Comparison of ENCODE assay signal across 21 cellular contexts in genomic region chr12:74293689-74294131, GRCh38.
A peak's percentile ranks its signal among the peaks of the same experiment; 100 is the strongest.
DNase-seq lines count a peak whose midpoint lies in the region; ATAC-seq, FAIRE-seq and TF ChIP-seq lines count a peak whose summit lies in the region.
"Had no signal": no experiment of that assay in that cellular context is flagged by ENCODE, and none has a peak within 500 bp of the region (broad histone marks: within the 10 kb centered on the region; RNA-seq: fewer than 3 reads in every experiment).

No MANE protein-coding gene starts in this region.

- no peaks in the 10 kb centered on the region for H3K9me1 ChIP-seq in K562 (ENCODE audit: control insufficient read depth, insufficient read depth, low read length)

- TF ChIP-seq POLR2A in H54 (IDR thresholded peaks at IDR 0.05; ENCODE audit: low read depth, low read length) (no peak), K562 (conservative IDR thresholded peaks at IDR 0.05) (no peak), GM12892 (IDR thresholded peaks at IDR 0.05; ENCODE audit: low read depth, low read length) (no peak)

- intact Hi-C loops in K562 (cut with micrococcal nuclease): loop anchor here (2.0 to 5.0 kb wide), 2 partner anchors 123 to 249 kb away; no protein-coding TSS in a partner anchor

- no peaks in the 10 kb centered on the region for H3K9me3 Mint-ChIP-seq in activated naive CD8-positive, alpha-beta T cell treated with anti-CD3 and anti-CD28 coated beads for 36 hours

- no peaks in the 10 kb centered on the region for H3K79me1 ChIP-seq in neuronal stem cell (ENCODE audit: low read depth, low read length)

- H3K27ac Mint-ChIP-seq in activated naive CD8-positive, alpha-beta T cell treated with anti-CD3 and anti-CD28 coated beads for 36 hours: no peak overlapping the region
- H3K27ac Mint-ChIP-seq: CD4-positive, CD25-positive, alpha-beta regulatory T cell had no signal

- no peak overlapping the region for H4K91ac ChIP-seq in neuronal stem cell (ENCODE audit: low read depth, low read length, poor library complexity)

- H3K14ac ChIP-seq in neuronal stem cell (ENCODE audit: low read length): no peak overlapping the region

- ATAC-seq in K562: peak; percentile 21
- ATAC-seq in GM18520 (IDR thresholded peaks at IDR 0.05; ENCODE audit: unreplicated experiment): no peak

- H3K4me2 ChIP-seq in K562 (ENCODE audit: insufficient read depth, low read length) (peak overlapping the region; percentile 81), neuronal stem cell (ENCODE audit: insufficient read depth, low read length, poor library complexity, severe bottlenecking) (no peak overlapping the region)

- H3K9me3 ChIP-seq in K562 (replicated peaks; ENCODE audit: control insufficient read depth, insufficient read depth, low read depth, low read length): no peaks in the 10 kb centered on the region
- H3K9me3 ChIP-seq in neuronal stem cell (replicated peaks in 1 of 2; ENCODE audit: control insufficient read depth in 2 of 2, insufficient read depth in 1 of 2, low read depth in 1 of 2, low read length in 2 of 2): peaks cover 0 to 1% of the 10 kb centered on the region in 2 donors
- H3K9me3 ChIP-seq: HAP-1 had no signal

- FAIRE-seq in H54 (lab: Jason Lieb, UNC) (peak; percentile 76), K562 (lab: Jason Lieb, UNC) (no peak), GM12892 (lab: Jason Lieb, UNC) (no peak)
- FAIRE-seq: GM12891 had no signal

- H3K36me3 ChIP-seq in K562 (ENCODE audit: control insufficient read depth, insufficient read depth, low read length) (peaks cover 5% of the 10 kb centered on the region; the same call in 1 of the 3 replicates), neuronal stem cell (replicated peaks in 1 of 2; ENCODE audit: control insufficient read depth in 2 of 2, insufficient read depth in 2 of 2, low read length in 2 of 2) (no peaks in the 10 kb centered on the region)
- H3K36me3 ChIP-seq: HAP-1 had no signal

- no peaks in the 10 kb centered on the region for H4K20me1 ChIP-seq in K562 (replicated peaks; ENCODE audit: control insufficient read depth, insufficient read depth, low read length)

- POLR2A ChIA-PET in K562 (lab: Yijun Ruan, JAX): interaction anchor here (0.6 to 2.4 kb wide), 6 partner anchors 8 to 123 kb away, joined by 3 to 8 read pairs (median 4); no protein-coding TSS in a partner anchor

- peak overlapping the region; percentile 72 for H3K18ac ChIP-seq in neuronal stem cell (ENCODE audit: low read length)

- H3K4me1 Mint-ChIP-seq in activated naive CD8-positive, alpha-beta T cell treated with anti-CD3 and anti-CD28 coated beads for 36 hours: no peaks in the 10 kb centered on the region
- H3K4me1 Mint-ChIP-seq: CD4-positive, CD25-positive, alpha-beta regulatory T cell had no signal

- H2BK5ac ChIP-seq in neuronal stem cell (ENCODE audit: low read length): no peak overlapping the region

- H2AFZ ChIP-seq in K562 (ENCODE audit: low read depth, low read length) (peak overlapping the region; percentile 96), neuronal stem cell (ENCODE audit: low read length) (peak overlapping the region; percentile 29)

- H2BK15ac ChIP-seq in neuronal stem cell (ENCODE audit: low read length): no peak overlapping the region

- no peaks in the 10 kb centered on the region for H3K27me3 Mint-ChIP-seq in activated naive CD8-positive, alpha-beta T cell treated with anti-CD3 and anti-CD28 coated beads for 36 hours
- H3K27me3 Mint-ChIP-seq: CD4-positive, CD25-positive, alpha-beta regulatory T cell had no signal

- CTCF ChIA-PET in K562 (lab: Yijun Ruan, JAX; ENCODE audit: low intra/inter-chr PET ratio): no interaction called here

- TF ChIP-seq EP300 in K562 (IDR thresholded peaks at IDR 0.05; ENCODE audit: low read length): no peak

- no peak for TF ChIP-seq RAD21 in K562 (CRISPR knock-in tag; conservative IDR thresholded peaks at IDR 0.05 in 1 of 2, IDR thresholded peaks at IDR 0.05 in 1 of 2)

- no peak overlapping the region for H3K4me3 Mint-ChIP-seq in activated naive CD8-positive, alpha-beta T cell treated with anti-CD3 and anti-CD28 coated beads for 36 hours
- H3K4me3 Mint-ChIP-seq: CD4-positive, CD25-positive, alpha-beta regulatory T cell had no signal

- H2BK120ac ChIP-seq in neuronal stem cell (ENCODE audit: low read depth, low read length): no peak overlapping the region

- H3K27ac ChIP-seq in K562 (ENCODE audit: extremely low read depth, low read depth, low read length): peak overlapping the region; percentile 95
- H3K27ac ChIP-seq in neuronal stem cell (replicated peaks; ENCODE audit: low read length): no peak overlapping the region

- H3K4me1 ChIP-seq in K562 (replicated peaks in 1 of 2; ENCODE audit: control insufficient read depth in 2 of 2, insufficient read depth in 2 of 2, low read length in 2 of 2) (peaks cover 6 to 23% of the 10 kb centered on the region in 2 experiments; a peak in 4 of 5 replicates), neuronal stem cell (ENCODE audit: control insufficient read depth in 2 of 2, insufficient read depth in 1 of 2, low read depth in 1 of 2, low read length in 2 of 2) (no peaks in the 10 kb centered on the region)
- H3K4me1 ChIP-seq: HAP-1 had no signal

- no TSS peak for BruUV-seq in K562 (replicated peaks; lab: Mats Ljungman, UMichigan)

- peak overlapping the region; percentile 75 for H3K4me3 ChIP-seq in K562
- H3K4me3 ChIP-seq in neuronal stem cell (ENCODE audit: low read length in 2 of 2): no peak overlapping the region
- H3K4me3 ChIP-seq: HAP-1 had no signal

- peak overlapping the region; percentile 86 to 90 for H3K9ac ChIP-seq in K562 (ENCODE audit: insufficient read depth in 1 of 2, low read depth in 2 of 2, low read length in 2 of 2)
- no peak overlapping the region for H3K9ac ChIP-seq in neuronal stem cell (ENCODE audit: low read depth, low read length, poor library complexity)

- in situ Hi-C loops in K562 (cut with MboI): no loop called here

- H3K23ac ChIP-seq in neuronal stem cell (ENCODE audit: low read depth, low read length, poor library complexity): no peak overlapping the region

- peaks cover 44% of the 10 kb centered on the region for H3K79me2 ChIP-seq in K562 (ENCODE audit: control insufficient read depth, insufficient read depth, low read length)

- no peak overlapping the region for H3K4ac ChIP-seq in neuronal stem cell (ENCODE audit: low read length)

- no peaks in the 10 kb centered on the region for H3K36me3 Mint-ChIP-seq in activated naive CD8-positive, alpha-beta T cell treated with anti-CD3 and anti-CD28 coated beads for 36 hours
- H3K36me3 Mint-ChIP-seq: CD4-positive, CD25-positive, alpha-beta regulatory T cell had no signal

- no peaks in the 10 kb centered on the region for H3K27me3 ChIP-seq in K562 (ENCODE audit: control insufficient read depth in 2 of 2, insufficient read depth in 2 of 2, low read length in 2 of 2)
- no peaks in the 10 kb centered on the region for H3K27me3 ChIP-seq in neuronal stem cell (ENCODE audit: control insufficient read depth in 3 of 3, insufficient read depth in 3 of 3, low read depth in 1 of 3, low read length in 3 of 3)

- no peak overlapping the region for H2BK12ac ChIP-seq in neuronal stem cell (ENCODE audit: low read length)

- H2AK5ac ChIP-seq in neuronal stem cell (ENCODE audit: low read depth, low read length): no peak overlapping the region

- H4K8ac ChIP-seq in neuronal stem cell (ENCODE audit: low read depth, low read length): no peak overlapping the region

- WGBS in K562 (ENCODE audit: insufficient coverage, low coverage, missing lambda C conversion rate): 12% methylated on average over 13 of the region's 15 CpGs
- WGBS in neuronal stem cell (ENCODE audit: extremely low coverage in 2 of 2, insufficient read length in 2 of 2, insufficient replicate concordance in 1 of 2), 2 donors: no CpG with 5 or more reads among the region's 15 CpGs

- no peak for TF ChIP-seq CTCF in K562 (IDR thresholded peaks at IDR 0.05 in 2 of 3, conservative IDR thresholded peaks at IDR 0.05 in 1 of 3; ENCODE audit: insufficient read depth in 2 of 3, low read depth in 1 of 3, low read length in 3 of 3)

- no peak for DNase-seq in H54 (ENCODE audit: insufficient read length, low spot score)
- DNase-seq in K562 (ENCODE audit: extremely low read depth in 1 of 4, low spot score in 3 of 4): peak in 2 of 4 experiments; percentile 27 to 54
- DNase-seq in neuronal stem cell (ENCODE audit: low spot score): no peak
- no peak for DNase-seq in GM12892 (ENCODE audit: insufficient read length)
- DNase-seq in activated naive CD8-positive, alpha-beta T cell treated with anti-CD3 and anti-CD28 coated beads for 36 hours: no peak
- DNase-seq in NCI-H2081 (lab: John Stamatoyannopoulos, UW): no peak
- DNase-seq: CD4-positive, CD25-positive, alpha-beta regulatory T cell; COR-L47; DMS 273 treated with DMSO at 0.1 percent for 48 hours; DMS79 treated with DMSO at 0.1 percent for 48 hours; NCI-H1092 treated with DMSO at 0.1 percent for 48 hours; NCI-H1436 treated with DMSO at 0.1 percent for 48 hours; NCI-H1930; NCI-H226; NCI-H524; NCI-H774; OCI-M1; Right ventricle myocardium superior had no signal

TF ChIP-seq in K562, 482 proteins besides CTCF, POLR2A, EP300 and RAD21 (continues in another document):
- TF ChIP-seq U2AF1 (optimal IDR thresholded peaks at IDR 0.05; ENCODE audit: low read depth, low read length) (no peak), WHSC1 (IDR thresholded peaks at IDR 0.05; ENCODE audit: low read length) (no peak), L3MBTL2 (IDR thresholded peaks at IDR 0.05) (peak; percentile 68), EP400 (IDR thresholded peaks at IDR 0.05) (peak; percentile 13), MAX (CRISPR knock-in tag; IDR thresholded peaks at IDR 0.05) (peak; percentile 72)
